9 cellular contexts compared by ENCODE assay signal in genomic region chrY:3003846-3004245, GRCh38.
DNase-seq lines count a peak whose midpoint lies in the region; ATAC-seq lines count a peak whose summit lies in the region.
"Had no signal": no experiment of that assay in that cellular context is flagged by ENCODE, and none has a peak within 500 bp of the region (broad histone marks: within the 10 kb centered on the region; RNA-seq: fewer than 3 reads in every experiment).

No MANE protein-coding gene starts in this region.

- intact Hi-C loops in posterior cingulate gyrus (cut with DNase I): no loop called here

- DNase-seq in NCI-H2107 (lab: John Stamatoyannopoulos, UW) (peak; percentile 6), SHP77 treated with DMSO at 0.1 percent for 48 hours (lab: John Stamatoyannopoulos, UW) (no peak), GDM1 (lab: John Stamatoyannopoulos, UW) (no peak), posterior cingulate gyrus (no peak)
- DNase-seq in effector memory CD8-positive, alpha-beta T cell: peak in 2 of 3 experiments; percentile 5 to 34
- peak; percentile 2 for DNase-seq in stimulated activated CD4-positive, alpha-beta T cell treated with anti-CD3 and anti-CD28 coated beads, Interleukin-4, amount 100 ng/mL, for 1 hour
- DNase-seq: ovary had no signal

- no peaks in the 10 kb centered on the region for H3K9me3 Mint-ChIP-seq in effector memory CD8-positive, alpha-beta T cell

- peak overlapping the region; percentile 94 to 95 for H3K4me3 Mint-ChIP-seq in effector memory CD8-positive, alpha-beta T cell

- ATAC-seq in GM21367 (IDR thresholded peaks at IDR 0.05; ENCODE audit: unreplicated experiment) (peak; percentile 49), HG02763 (IDR thresholded peaks at IDR 0.05; ENCODE audit: unreplicated experiment) (no peak)
- peak; percentile 78 for ATAC-seq in effector memory CD8-positive, alpha-beta T cell (replicated peaks)

- peaks cover 28 to 84% of the 10 kb centered on the region in 2 donors for H3K4me1 Mint-ChIP-seq in effector memory CD8-positive, alpha-beta T cell (ENCODE audit: low read depth in 2 of 2)

- H3K27ac Mint-ChIP-seq in effector memory CD8-positive, alpha-beta T cell: peak overlapping the region; percentile 91 to 95

- no peaks in the 10 kb centered on the region for H3K27me3 Mint-ChIP-seq in effector memory CD8-positive, alpha-beta T cell

- H3K36me3 Mint-ChIP-seq in effector memory CD8-positive, alpha-beta T cell (ENCODE audit: insufficient read depth): no peaks in the 10 kb centered on the region

Comparison
In these comparisons a context has a peak if more than half of its experiments do, and no peak if none do; other contexts are left out.
1. DNase-seq: peak in NCI-H2107 (single experiment), effector memory CD8-positive, alpha-beta T cell (2 of 3) and stimulated activated CD4-positive, alpha-beta T cell treated with anti-CD3 and anti-CD28 coated beads, Interleukin-4, amount 100 ng/mL, for 1 hour (single experiment); none in SHP77 treated with DMSO at 0.1 percent for 48 hours (single experiment), GDM1 (single experiment) and posterior cingulate gyrus (0 of 10).